ENCODE assay signal across 9 cellular contexts in the genomic region with DNA sequence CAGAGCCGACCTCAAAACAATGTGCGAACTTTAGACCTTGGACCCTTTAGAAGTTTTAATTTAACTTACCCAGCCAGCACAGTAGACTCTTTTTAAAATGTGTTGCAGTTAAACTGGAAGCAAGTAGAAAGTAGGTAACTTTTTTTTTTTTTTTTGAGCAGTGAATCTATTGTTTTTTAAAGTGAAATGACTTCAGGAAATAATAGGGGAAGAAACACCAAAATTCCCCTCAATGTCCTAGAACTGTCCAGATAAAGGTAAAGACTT. TPM values are rescaled to one million over a fixed set of nuclear protein-coding genes. Genes with fewer than 3 reads are reported as not detected.
DNase-seq lines count a peak whose midpoint lies in the region; ATAC-seq and TF ChIP-seq lines count a peak whose summit lies in the region.
"Had no signal": no experiment of that assay in that cellular context is flagged by ENCODE, and none has a peak within 500 bp of the region (broad histone marks: within the 10 kb centered on the region; RNA-seq: fewer than 3 reads in every experiment).

No MANE protein-coding gene starts in this region.

- peak overlapping the region; percentile 60 to 96 (median 92) for H3K27ac Mint-ChIP-seq in CD4-positive, alpha-beta memory T cell
- H3K27ac Mint-ChIP-seq in neural progenitor cell = peak overlapping the region; percentile 80

- no peaks in the 10 kb centered on the region for H3K9me3 ChIP-seq in CD4-positive, alpha-beta memory T cell (ENCODE audit: control insufficient read depth in 1 of 2, low read length in 2 of 2)
- H3K9me3 ChIP-seq in OCI-LY7 (ENCODE audit: low read length) = 0 out of 2 replicates have a peak, but pooled peaks cover 3% of the 10 kb centered on the region
- no peaks in the 10 kb centered on the region for H3K9me3 ChIP-seq in endocrine pancreas (ENCODE audit: control insufficient read depth, low read length)
- H3K9me3 ChIP-seq in neural progenitor cell (ENCODE audit: low read depth) = no peaks in the 10 kb centered on the region

- peaks cover 36% of the 10 kb centered on the region for H3K79me2 ChIP-seq in OCI-LY7 (ENCODE audit: insufficient read depth, low read depth, low read length)
- peaks cover 44% of the 10 kb centered on the region for H3K79me2 ChIP-seq in neural progenitor cell (ENCODE audit: low read depth)

- peak overlapping the region; percentile 83 for H3K27ac ChIP-seq in CD4-positive, alpha-beta memory T cell (ENCODE audit: low read depth, low read length)
- H3K27ac ChIP-seq in OCI-LY7 (ENCODE audit: low read depth, low read length, poor library complexity, severe bottlenecking) (peak overlapping the region; percentile 77), neural progenitor cell (peak overlapping the region; percentile 100)

- CTCF ChIA-PET in CD4-positive, alpha-beta memory T cell (lab: Charles Lee; ENCODE audit: partially characterized antibody) = no interaction called here
- CTCF ChIA-PET in OCI-LY7 (lab: Charles Lee; ENCODE audit: unreplicated experiment) = no interaction called here

- no peaks in the 10 kb centered on the region for H3K36me3 ChIP-seq in CD4-positive, alpha-beta memory T cell (ENCODE audit: insufficient read depth, low read length)
- H3K36me3 ChIP-seq in OCI-LY7 (ENCODE audit: insufficient read depth, low read length) (peaks cover 5% of the 10 kb centered on the region; the same call in 1 of the 2 replicates), endocrine pancreas (ENCODE audit: control insufficient read depth, insufficient read depth, low read length) (no peaks in the 10 kb centered on the region), neural progenitor cell (no peaks in the 10 kb centered on the region)

- TF ChIP-seq CTCF in OCI-LY7 (conservative IDR thresholded peaks at IDR 0.05; ENCODE audit: low read length) = no peak
- TF ChIP-seq CTCF in neural progenitor cell (IDR thresholded peaks at IDR 0.05) = no peak

- H3K4me2 ChIP-seq in OCI-LY7 (ENCODE audit: low read length) (peak overlapping the region; percentile 77), neural progenitor cell (peak overlapping the region; percentile 89)

- peak overlapping the region; percentile 44; the same call in 1 of the 2 replicates for H2AFZ ChIP-seq in OCI-LY7 (ENCODE audit: low read length)
- peak overlapping the region; percentile 14 for H2AFZ ChIP-seq in neural progenitor cell (replicated peaks)

- H3F3A ChIP-seq in neural progenitor cell (ENCODE audit: low read depth) = peaks cover 37% of the 10 kb centered on the region

- H3K9me2 ChIP-seq in OCI-LY7 (ENCODE audit: insufficient read depth, low read length) = no peaks in the 10 kb centered on the region

- POLR2A ChIA-PET in CD4-positive, alpha-beta memory T cell (lab: Charles Lee; ENCODE audit: partially characterized antibody) = no interaction called here
- POLR2A ChIA-PET in OCI-LY7 (lab: Charles Lee) = no interaction called here

- peak overlapping the region; percentile 75 to 91 for H3K4me3 ChIP-seq in CD4-positive, alpha-beta memory T cell (ENCODE audit: low read length in 2 of 2)
- H3K4me3 ChIP-seq in OCI-LY7 (ENCODE audit: low read depth, low read length, poor library complexity, severe bottlenecking) (peak overlapping the region; percentile 97), endocrine pancreas (ENCODE audit: control insufficient read depth, insufficient read depth, low read length) (peak overlapping the region; percentile 35), neural progenitor cell (peak overlapping the region; percentile 100)

- BruUV-seq in OCI-LY7 (replicated peaks; lab: Mats Ljungman, UMichigan) = no TSS peak

- H3K36me3 Mint-ChIP-seq in CD4-positive, alpha-beta memory T cell = peaks cover 0 to 7% of the 10 kb centered on the region in 2 donors
- peaks cover 9% of the 10 kb centered on the region for H3K36me3 Mint-ChIP-seq in neural progenitor cell

- intact Hi-C loops in CD4-positive, alpha-beta memory T cell (cut with micrococcal nuclease) = no loop called here
- intact Hi-C loops in OCI-LY7 (cut with micrococcal nuclease; ENCODE audit: unreplicated experiment) = no loop called here

- DNase-seq in CD4-positive, alpha-beta memory T cell = no peak
- DNase-seq in OCI-LY7 (ENCODE audit: low spot score) (peak; percentile 11), neural progenitor cell (ENCODE audit: low spot score) (no peak), NCI-H2196 treated with DMSO at 0.1 percent for 48 hours (lab: John Stamatoyannopoulos, UW; ENCODE audit: unreplicated experiment) (no peak)
- DNase-seq: NCI-H2171 treated with DMSO at 0.1 percent for 48 hours had no signal

- H3K9me3 Mint-ChIP-seq in CD4-positive, alpha-beta memory T cell = peaks cover 0 to 3% (median 0%) of the 10 kb centered on the region in 8 donors
- H3K9me3 Mint-ChIP-seq in neural progenitor cell = peaks cover 5% of the 10 kb centered on the region

- H4K20me1 ChIP-seq in OCI-LY7 (ENCODE audit: insufficient read depth, low read length) = peaks cover 7% of the 10 kb centered on the region; the same call in 1 of the 2 replicates
- peaks cover 32% of the 10 kb centered on the region for H4K20me1 ChIP-seq in neural progenitor cell (ENCODE audit: low read depth)

- ATAC-seq in GM21526 (IDR thresholded peaks at IDR 0.05; ENCODE audit: low FRiP score, unreplicated experiment) = no peak
- ATAC-seq in GM21367 (IDR thresholded peaks at IDR 0.05; ENCODE audit: unreplicated experiment) = no peak
- ATAC-seq in GM21619 (IDR thresholded peaks at IDR 0.05; ENCODE audit: unreplicated experiment) = no peak

- no peaks in the 10 kb centered on the region for H3K27me3 ChIP-seq in CD4-positive, alpha-beta memory T cell (ENCODE audit: insufficient read depth, low read length)
- no peaks in the 10 kb centered on the region for H3K27me3 ChIP-seq in endocrine pancreas (ENCODE audit: control insufficient read depth, insufficient read depth, low read length)
- H3K27me3 ChIP-seq in neural progenitor cell = no peaks in the 10 kb centered on the region

- no peaks in the 10 kb centered on the region for H3K27me3 Mint-ChIP-seq in CD4-positive, alpha-beta memory T cell
- H3K27me3 Mint-ChIP-seq in neural progenitor cell (ENCODE audit: insufficient read depth, low read depth) = peaks cover 6% of the 10 kb centered on the region

- H3K9ac ChIP-seq in endocrine pancreas (ENCODE audit: control insufficient read depth, insufficient read depth, low read length) (no peak overlapping the region), neural progenitor cell (no peak overlapping the region)

- H3K4me1 ChIP-seq in CD4-positive, alpha-beta memory T cell (ENCODE audit: insufficient read depth, low read length) = peaks cover 30% of the 10 kb centered on the region
- peaks cover 21% of the 10 kb centered on the region for H3K4me1 ChIP-seq in OCI-LY7 (ENCODE audit: insufficient read depth, low read length, poor library complexity, severe bottlenecking)
- peaks cover 8% of the 10 kb centered on the region for H3K4me1 ChIP-seq in endocrine pancreas (ENCODE audit: control insufficient read depth, insufficient read depth, low read length)
- H3K4me1 ChIP-seq in neural progenitor cell = peaks cover 18% of the 10 kb centered on the region

- H3K4me3 Mint-ChIP-seq in CD4-positive, alpha-beta memory T cell = peak overlapping the region; percentile 79 to 91 (median 88)
- H3K4me3 Mint-ChIP-seq in neural progenitor cell = peak overlapping the region; percentile 85

- H3K4me1 Mint-ChIP-seq in CD4-positive, alpha-beta memory T cell = peaks cover 14 to 34% (median 24%) of the 10 kb centered on the region in 4 donors
- peaks cover 20% of the 10 kb centered on the region for H3K4me1 Mint-ChIP-seq in neural progenitor cell

RNA-seq across cellular contexts. Expression of gene ATXN2, which starts 1.1 kb away (rescaled TPM):
- total RNA-seq in CD4-positive, alpha-beta memory T cell = 10 to 100 TPM; 70.3 to 74.8 TPM
- polyA plus RNA-seq in CD4-positive, alpha-beta memory T cell = 10 to 100 TPM; 11.0 to 35.8 TPM
- total RNA-seq in OCI-LY7 (2014; rRNA removed; shearing (Covaris generic)) = 21.2 and 36.1 TPM in 2 replicates
- total RNA-seq in OCI-LY7 (2022) (81.4 and 89.0 TPM in 2 replicates), neural progenitor cell (ENCODE audit: low replicate concordance) (24.0 and 34.2 TPM in 2 replicates)

Comparison
In these comparisons a context has a peak if more than half of its experiments do, and no peak if none do; other contexts are left out.
1. H3K4me3 ChIP-seq: peak in every context shown above with its lines; median percentile 100 in neural progenitor cell; 97 in OCI-LY7; 83 in CD4-positive, alpha-beta memory T cell; 35 in endocrine pancreas.